ENCODE assay signal across 1 cellular context in the genomic region with DNA sequence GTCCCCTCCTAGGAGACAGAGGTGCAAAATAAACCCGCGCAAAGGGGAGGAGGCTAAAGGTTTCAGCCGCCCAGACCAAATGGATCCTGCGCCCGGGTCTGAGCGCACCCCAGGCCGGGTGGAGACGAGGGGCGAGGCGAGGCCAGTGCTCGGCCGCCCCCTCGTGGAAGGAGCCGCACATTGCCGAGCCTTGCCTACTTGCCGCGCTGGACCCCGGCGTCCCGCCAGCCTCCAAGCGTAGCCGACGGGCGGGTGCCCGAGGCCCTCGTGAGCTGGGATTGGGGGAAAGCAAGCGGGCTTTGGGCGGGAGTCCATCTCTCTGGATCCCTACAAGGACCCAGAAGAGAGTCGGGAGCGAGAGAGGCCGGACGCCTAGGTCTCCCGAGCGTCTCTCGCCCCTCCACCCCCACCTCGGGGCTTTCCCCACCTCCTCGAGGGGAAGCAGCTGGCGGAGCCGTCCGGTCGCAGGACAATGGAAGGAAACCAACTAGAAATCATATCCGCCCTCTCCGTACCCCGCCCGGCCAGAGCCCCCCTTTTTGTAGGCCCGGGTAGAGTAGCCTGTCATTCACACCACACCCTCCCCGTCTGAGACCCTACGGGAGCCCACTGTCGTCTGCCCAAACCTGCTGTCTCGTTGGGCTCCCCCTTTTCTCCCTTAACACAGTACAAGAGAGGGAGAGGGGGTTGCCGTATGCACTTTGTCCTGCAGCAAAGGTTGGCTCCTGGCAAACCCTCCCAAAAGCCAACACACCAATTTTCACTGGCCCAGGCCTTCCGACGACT.
TF ChIP-seq lines count a peak whose summit lies in the region.

No MANE protein-coding gene starts in this region.

TF ChIP-seq in IMR-90, 13 proteins besides CTCF, POLR2A, EP300 and RAD21:
- no peak for TF ChIP-seq NFE2L2 (IDR thresholded peaks at IDR 0.05; ENCODE audit: low read depth, low read length)
- no peak for TF ChIP-seq MAFK (IDR thresholded peaks at IDR 0.05; ENCODE audit: low read depth, low read length)
- no peak for TF ChIP-seq CEBPB (IDR thresholded peaks at IDR 0.05; ENCODE audit: low read depth, low read length)
- no peak for TF ChIP-seq CHD1 (IDR thresholded peaks at IDR 0.05; ENCODE audit: low read depth, low read length)
- no peak for TF ChIP-seq RCOR1 (IDR thresholded peaks at IDR 0.05; ENCODE audit: insufficient replicate concordance, low read length)
- no peak for TF ChIP-seq BHLHE40 (IDR thresholded peaks at IDR 0.05; ENCODE audit: low read depth, low read length)
- TF ChIP-seq FOS (IDR thresholded peaks at IDR 0.05; ENCODE audit: low read depth, low read length): no peak
- TF ChIP-seq RFX5 (IDR thresholded peaks at IDR 0.05; ENCODE audit: low read depth, low read length): no peak
- TF ChIP-seq, protein P1, sequence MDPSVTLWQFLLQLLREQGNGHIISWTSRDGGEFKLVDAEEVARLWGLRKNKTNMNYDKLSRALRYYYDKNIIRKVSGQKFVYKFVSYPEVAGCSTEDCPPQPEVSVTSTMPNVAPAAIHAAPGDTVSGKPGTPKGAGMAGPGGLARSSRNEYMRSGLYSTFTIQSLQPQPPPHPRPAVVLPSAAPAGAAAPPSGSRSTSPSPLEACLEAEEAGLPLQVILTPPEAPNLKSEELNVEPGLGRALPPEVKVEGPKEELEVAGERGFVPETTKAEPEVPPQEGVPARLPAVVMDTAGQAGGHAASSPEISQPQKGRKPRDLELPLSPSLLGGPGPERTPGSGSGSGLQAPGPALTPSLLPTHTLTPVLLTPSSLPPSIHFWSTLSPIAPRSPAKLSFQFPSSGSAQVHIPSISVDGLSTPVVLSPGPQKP (IDR thresholded peaks at IDR 0.05; ENCODE audit: borderline replicate concordance, low read depth, low read length): no peak
- TF ChIP-seq MXI1 (IDR thresholded peaks at IDR 0.05; ENCODE audit: borderline replicate concordance, low read depth, low read length): no peak
- peak; percentile 66 for TF ChIP-seq SMC3 (IDR thresholded peaks at IDR 0.05; ENCODE audit: low read depth, low read length)
- 0 out of 2 replicates have a peak, but pooled peaks have one; percentile 21 for TF ChIP-seq MAZ (IDR thresholded peaks at IDR 0.05; ENCODE audit: borderline replicate concordance, low read depth, low read length)
- TF ChIP-seq, protein P2, sequence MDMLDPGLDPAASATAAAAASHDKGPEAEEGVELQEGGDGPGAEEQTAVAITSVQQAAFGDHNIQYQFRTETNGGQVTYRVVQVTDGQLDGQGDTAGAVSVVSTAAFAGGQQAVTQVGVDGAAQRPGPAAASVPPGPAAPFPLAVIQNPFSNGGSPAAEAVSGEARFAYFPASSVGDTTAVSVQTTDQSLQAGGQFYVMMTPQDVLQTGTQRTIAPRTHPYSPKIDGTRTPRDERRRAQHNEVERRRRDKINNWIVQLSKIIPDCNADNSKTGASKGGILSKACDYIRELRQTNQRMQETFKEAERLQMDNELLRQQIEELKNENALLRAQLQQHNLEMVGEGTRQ (IDR thresholded peaks at IDR 0.05; ENCODE audit: low read depth, low read length): no peak
TF ChIP-seq in IMR-90: peak in this region for 2.
